8 cellular contexts compared by ENCODE assay signal in the genomic region with DNA sequence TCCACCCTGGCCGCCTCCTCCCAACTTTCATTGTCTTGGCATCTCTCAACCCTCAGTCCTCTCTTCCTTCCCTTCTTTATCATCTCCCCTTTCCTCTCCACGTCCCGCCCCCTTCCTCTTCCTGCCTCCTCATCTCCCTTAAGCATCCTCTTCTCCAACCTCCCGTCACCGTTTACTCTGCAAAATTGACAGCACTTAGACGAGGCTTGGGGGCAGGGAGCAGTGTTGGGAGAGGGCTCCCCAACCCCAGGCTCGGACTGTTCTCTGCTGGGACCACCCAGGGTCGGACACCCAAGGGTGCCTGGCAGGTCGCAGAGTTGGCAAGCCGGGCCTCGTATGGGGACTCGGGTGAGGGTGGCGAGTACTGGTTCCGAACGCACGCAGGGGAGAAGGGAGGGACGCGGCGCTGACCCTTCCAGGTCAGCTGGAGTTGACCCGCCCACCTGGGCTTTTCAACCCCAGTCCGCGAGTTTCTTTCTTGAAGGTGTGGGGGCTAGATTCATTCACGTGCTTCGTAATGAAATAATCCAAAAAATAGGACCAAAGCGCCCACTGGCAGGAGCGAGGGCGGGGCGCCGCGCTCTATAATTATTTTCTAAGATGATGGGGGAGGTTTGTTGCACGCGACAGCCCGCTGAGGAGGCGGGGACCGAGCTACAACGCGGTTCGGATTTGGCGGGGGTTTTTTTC. TPM values are rescaled to one million over a fixed set of nuclear protein-coding genes. Genes with fewer than 3 reads are reported as not detected.
DNase-seq lines count a peak whose midpoint lies in the region; ATAC-seq and TF ChIP-seq lines count a peak whose summit lies in the region.

No MANE protein-coding gene starts in this region.

- H3K4me3 ChIP-seq in HUES48 (ENCODE audit: low read depth, low read length): peak overlapping the region; percentile 89
- peak overlapping the region; percentile 73 to 89 (median 84) for H3K4me3 ChIP-seq in fibroblast of lung (replicated peaks in 1 of 4; ENCODE audit: control extremely low read depth in 1 of 4, insufficient read depth in 1 of 4, low read depth in 3 of 4, low read length in 4 of 4)
- H3K4me3 ChIP-seq in parathyroid adenoma (ENCODE audit: low read depth, low read length): peak overlapping the region; percentile 46

- H4K20me1 ChIP-seq in fibroblast of lung (ENCODE audit: control insufficient read depth, extremely low read depth, insufficient read depth, low read length): no peaks in the 10 kb centered on the region

- H3K27ac ChIP-seq in HUES48 (ENCODE audit: low read depth, low read length) (peak overlapping the region; percentile 92), fibroblast of lung (ENCODE audit: insufficient read depth, low read length) (peak overlapping the region; percentile 94), parathyroid adenoma (peak overlapping the region; percentile 95)

- H3K4me1 Mint-ChIP-seq in activated CD8-positive, alpha-beta T cell treated with anti-CD3 and anti-CD28 coated beads, Interleukin-2, amount 10 ng/mL, durations not matched to agents 7 days and 5 days (ENCODE audit: low read depth): peaks cover 74% of the 10 kb centered on the region

- H3K27me3 Mint-ChIP-seq in activated CD8-positive, alpha-beta T cell treated with anti-CD3 and anti-CD28 coated beads, Interleukin-2, amount 10 ng/mL, durations not matched to agents 7 days and 5 days (ENCODE audit: low read depth): peaks cover 8% of the 10 kb centered on the region

- POLR2A ChIA-PET in activated CD8-positive, alpha-beta T cell treated with anti-CD3 and anti-CD28 coated beads, Interleukin-2, amount 10 ng/mL, durations not matched to agents 7 days and 5 days (lab: Charles Lee): interaction anchor here (0.6 to 2.3 kb wide), 7 partner anchors 7 to 559 kb away, joined by 3 to 24 read pairs (median 8); a partner anchor contains a TSS

- H3K36me3 ChIP-seq in HUES48 (ENCODE audit: control insufficient read depth, insufficient read depth, low read length) (peaks cover 27% of the 10 kb centered on the region), fibroblast of lung (ENCODE audit: control insufficient read depth, insufficient read depth, low read length) (peaks cover 8% of the 10 kb centered on the region), parathyroid adenoma (ENCODE audit: control insufficient read depth, insufficient read depth, low read length) (no peaks in the 10 kb centered on the region)

- H3K27me3 ChIP-seq in HUES48 (ENCODE audit: control insufficient read depth, insufficient read depth, low read length): no peaks in the 10 kb centered on the region
- H3K27me3 ChIP-seq in fibroblast of lung (ENCODE audit: control insufficient read depth, insufficient read depth, low read length): no peaks in the 10 kb centered on the region
- H3K27me3 ChIP-seq in parathyroid adenoma (ENCODE audit: control insufficient read depth, insufficient read depth, low read length): no peaks in the 10 kb centered on the region

- peaks cover 38% of the 10 kb centered on the region for H3K79me2 ChIP-seq in fibroblast of lung (ENCODE audit: control insufficient read depth, insufficient read depth, low read length)
- peaks cover 17% of the 10 kb centered on the region for H3K79me2 ChIP-seq in parathyroid adenoma

- TF ChIP-seq CTCF in fibroblast of lung (conservative IDR thresholded peaks at IDR 0.05 in 1 of 2, IDR thresholded peaks at IDR 0.05 in 1 of 2; ENCODE audit: low read depth in 1 of 2, low read length in 2 of 2): no peak
- no peak for TF ChIP-seq CTCF in parathyroid adenoma (IDR thresholded peaks at IDR 0.05)

- no peak overlapping the region for H3K9ac ChIP-seq in HUES48 (ENCODE audit: low read depth, low read length)
- H3K9ac ChIP-seq in fibroblast of lung (ENCODE audit: insufficient read depth, low read length): no peak overlapping the region
- H3K9ac ChIP-seq in parathyroid adenoma: no peak overlapping the region

- no peaks in the 10 kb centered on the region for H3K9me3 Mint-ChIP-seq in activated CD8-positive, alpha-beta T cell treated with anti-CD3 and anti-CD28 coated beads, Interleukin-2, amount 10 ng/mL, durations not matched to agents 7 days and 5 days (ENCODE audit: insufficient read depth)

- H3K4me3 Mint-ChIP-seq in activated CD8-positive, alpha-beta T cell treated with anti-CD3 and anti-CD28 coated beads, Interleukin-2, amount 10 ng/mL, durations not matched to agents 7 days and 5 days: peak overlapping the region; percentile 98

- H3K27ac Mint-ChIP-seq in activated CD8-positive, alpha-beta T cell treated with anti-CD3 and anti-CD28 coated beads, Interleukin-2, amount 10 ng/mL, durations not matched to agents 7 days and 5 days: peak overlapping the region; percentile 81

- H3K36me3 Mint-ChIP-seq in activated CD8-positive, alpha-beta T cell treated with anti-CD3 and anti-CD28 coated beads, Interleukin-2, amount 10 ng/mL, durations not matched to agents 7 days and 5 days (ENCODE audit: low read depth): peaks cover 40% of the 10 kb centered on the region

- CTCF ChIA-PET in activated CD8-positive, alpha-beta T cell treated with anti-CD3 and anti-CD28 coated beads, Interleukin-2, amount 10 ng/mL, durations not matched to agents 7 days and 5 days (lab: Charles Lee): interaction anchor here (0.6 to 8.0 kb wide), 33 partner anchors 8 to 249 kb away, joined by 3 to 106 read pairs (median 4); a partner anchor contains a TSS

- H3K9me3 ChIP-seq in HUES48 (ENCODE audit: control insufficient read depth, insufficient read depth, low read length): no peaks in the 10 kb centered on the region
- no peaks in the 10 kb centered on the region for H3K9me3 ChIP-seq in fibroblast of lung (ENCODE audit: control insufficient read depth, insufficient read depth, low read depth, low read length)
- no peaks in the 10 kb centered on the region for H3K9me3 ChIP-seq in parathyroid adenoma (ENCODE audit: control insufficient read depth, low read length)

- peak overlapping the region; percentile 95 for H3K4me2 ChIP-seq in fibroblast of lung (ENCODE audit: extremely low read depth, insufficient read depth, low read length)
- peak overlapping the region; percentile 80 for H3K4me2 ChIP-seq in parathyroid adenoma (ENCODE audit: low read length)

- H2AFZ ChIP-seq in fibroblast of lung (ENCODE audit: low read length) (peak overlapping the region; percentile 35), parathyroid adenoma (peak overlapping the region; percentile 77)

- H3K4me1 ChIP-seq in HUES48 (ENCODE audit: control insufficient read depth, insufficient read depth, low read length) (peaks cover 31% of the 10 kb centered on the region), fibroblast of lung (ENCODE audit: control insufficient read depth, extremely low read depth, insufficient read depth, low read length) (peaks cover 40% of the 10 kb centered on the region), parathyroid adenoma (peaks cover 21% of the 10 kb centered on the region)

- DNase-seq in AG20443 (ENCODE audit: low spot score): peak; percentile 44
- DNase-seq in activated CD8-positive, alpha-beta T cell treated with anti-CD3 and anti-CD28 coated beads, Interleukin-2, amount 10 ng/mL, durations not matched to agents 7 days and 5 days: peak; percentile 70
- DNase-seq in fibroblast of lung (ENCODE audit: low read depth in 2 of 2): no peak
- DNase-seq in cerebellar nuclear complex (lab: John Stamatoyannopoulos, UW): no peak
- no peak for DNase-seq in GF-D8 (lab: John Stamatoyannopoulos, UW)

- ATAC-seq in activated CD8-positive, alpha-beta T cell treated with anti-CD3 and anti-CD28 coated beads, Interleukin-2, amount 10 ng/mL, durations not matched to agents 7 days and 5 days: no peak
- ATAC-seq in GM21528 (IDR thresholded peaks at IDR 0.05; ENCODE audit: low FRiP score, unreplicated experiment): no peak

RNA-seq across cellular contexts. Expression of a gene that starts 0.8 kb away (rescaled TPM):
- 10 to 100 TPM; 39.1 TPM for total RNA-seq in activated CD8-positive, alpha-beta T cell treated with anti-CD3 and anti-CD28 coated beads, Interleukin-2, amount 10 ng/mL, durations not matched to agents 7 days and 5 days
- total RNA-seq in fibroblast of lung: 10.7 and 12.1 TPM in 2 replicates
- 10.0 and 16.2 TPM in 2 replicates for polyA plus RNA-seq in fibroblast of lung
- polyA plus RNA-seq in fibroblast of lung (2012): 12.3 and 19.5 TPM in 2 replicates
- 1.2 and 1.7 TPM in 2 replicates for polyA minus RNA-seq in fibroblast of lung (ENCODE audit: low replicate concordance)

RNA-seq across cellular contexts. Expression of a gene that starts 3.2 kb away (rescaled TPM):
- under 1 TPM; 0.16 to 0.83 TPM for total RNA-seq in activated CD8-positive, alpha-beta T cell treated with anti-CD3 and anti-CD28 coated beads, Interleukin-2, amount 10 ng/mL, durations not matched to agents 7 days and 5 days
- 2.1 TPM in 2 replicates for total RNA-seq in fibroblast of lung
- 1.3 and 2.9 TPM in 2 replicates for polyA plus RNA-seq in fibroblast of lung
- 1.9 and 3.1 TPM in 2 replicates for polyA plus RNA-seq in fibroblast of lung (2012)
- 5.5 and 5.9 TPM in 2 replicates for polyA minus RNA-seq in fibroblast of lung (ENCODE audit: low replicate concordance)

RNA-seq across cellular contexts. Expression of a gene that starts 5.1 kb away (rescaled TPM):
- total RNA-seq in activated CD8-positive, alpha-beta T cell treated with anti-CD3 and anti-CD28 coated beads, Interleukin-2, amount 10 ng/mL, durations not matched to agents 7 days and 5 days: 100 to 1,000 TPM; 122 to 125 TPM
- total RNA-seq in fibroblast of lung: 336 and 518 TPM in 2 replicates
- polyA plus RNA-seq in fibroblast of lung: 208 and 214 TPM in 2 replicates
- 336 and 399 TPM in 2 replicates for polyA plus RNA-seq in fibroblast of lung (2012)
- 1,738 and 1,898 TPM in 2 replicates for polyA minus RNA-seq in fibroblast of lung (ENCODE audit: low replicate concordance)

RNA-seq across cellular contexts. Expression of a gene that starts 8.8 kb away (rescaled TPM):
- total RNA-seq in activated CD8-positive, alpha-beta T cell treated with anti-CD3 and anti-CD28 coated beads, Interleukin-2, amount 10 ng/mL, durations not matched to agents 7 days and 5 days: 100 to 1,000 TPM; 455 to 494 TPM
- 131 and 136 TPM in 2 replicates for total RNA-seq in fibroblast of lung
- polyA plus RNA-seq in fibroblast of lung: 68.1 and 96.6 TPM in 2 replicates
- 153 and 184 TPM in 2 replicates for polyA plus RNA-seq in fibroblast of lung (2012)
- polyA minus RNA-seq in fibroblast of lung (ENCODE audit: low replicate concordance): 269 and 515 TPM in 2 replicates

RNA-seq across cellular contexts. Expression of a gene that starts 24.6 kb away (rescaled TPM):
- total RNA-seq in activated CD8-positive, alpha-beta T cell treated with anti-CD3 and anti-CD28 coated beads, Interleukin-2, amount 10 ng/mL, durations not matched to agents 7 days and 5 days: 100 to 1,000 TPM; 229 to 233 TPM
- total RNA-seq in fibroblast of lung: 4.4 and 17.7 TPM in 2 replicates
- 12.3 and 43.3 TPM in 2 replicates for polyA plus RNA-seq in fibroblast of lung
- polyA plus RNA-seq in fibroblast of lung (2012): 15.3 and 41.2 TPM in 2 replicates
- polyA minus RNA-seq in fibroblast of lung (ENCODE audit: low replicate concordance): 24.0 and 72.1 TPM in 2 replicates

Comparison
In these comparisons a context has a peak if more than half of its experiments do, and no peak if none do; other contexts are left out.
1. DNase-seq: peak in AG20443 (single experiment) and activated CD8-positive, alpha-beta T cell treated with anti-CD3 and anti-CD28 coated beads, Interleukin-2, amount 10 ng/mL, durations not matched to agents 7 days and 5 days (single experiment); none in fibroblast of lung (0 of 2), cerebellar nuclear complex (0 of 2) and GF-D8 (single experiment).
2. Peak in every context shown above with its lines, with median percentiles within 50 percentile points of each other: H3K27ac ChIP-seq and H3K4me3 ChIP-seq.